ENCODE assay signal across 16 cellular contexts in the genomic region with DNA sequence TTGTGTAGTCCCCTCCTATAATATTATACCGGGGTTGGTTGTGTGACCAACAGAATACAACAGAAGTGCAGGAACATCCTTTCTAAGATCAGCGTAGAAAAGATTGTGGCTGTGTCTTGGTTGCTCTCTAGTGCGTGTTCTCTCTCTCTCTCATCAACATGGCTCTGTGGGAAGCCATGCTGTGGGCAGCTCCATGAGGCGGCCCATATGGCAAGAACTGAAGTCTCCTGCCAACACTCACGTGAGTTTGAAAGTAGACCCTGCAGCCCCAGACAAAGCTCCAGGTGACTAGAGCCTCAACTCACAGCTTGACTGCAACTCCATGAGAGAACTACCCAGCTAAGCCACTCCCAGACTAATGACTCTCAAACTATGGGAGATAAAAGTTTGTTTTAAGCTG.
"Had no signal": no experiment of that assay in that cellular context is flagged by ENCODE, and none has a peak within 500 bp of the region (broad histone marks: within the 10 kb centered on the region; RNA-seq: fewer than 3 reads in every experiment).

No MANE protein-coding gene starts in this region.

- H3K4me3 ChIP-seq: SJSA1, SK-N-MC had no signal

- H3K4me1 ChIP-seq: SJSA1 had no signal

- H3K27ac ChIP-seq: SJSA1, SK-N-MC had no signal

- DNase-seq: KBM-7, NCI-H1092 treated with DMSO at 0.1 percent for 48 hours, NCI-H1436, NCI-H187, NCI-H2029 treated with DMSO at 0.1 percent for 48 hours, NCI-H2171 treated with DMSO at 0.1 percent for 48 hours, NCI-H345, NCI-H446 treated with DMSO at 0.1 percent for 48 hours, NCI-H510A treated with DMSO at 0.1 percent for 48 hours, NCI-H748 treated with DMSO at 0.1 percent for 48 hours, Right ventricle myocardium superior, RPMI8226, SIG-M5, SW 1271 had no signal

- H3K9me3 ChIP-seq: SJSA1 had no signal

- H3K27me3 ChIP-seq: SJSA1 had no signal
